In genomic region chr1:16434007-16434406, GRCh38 we compare ENCODE assay signal across 1 cellular context.
A peak's percentile ranks its signal among the peaks of the same experiment; 100 is the strongest.
TF ChIP-seq lines count a peak whose summit lies in the region.

No MANE protein-coding gene starts in this region.

TF ChIP-seq in K562, 482 proteins besides CTCF, POLR2A, EP300 and RAD21 (continued from another document):
- TF ChIP-seq THAP7 (CRISPR knock-in tag; IDR thresholded peaks at IDR 0.05) (no peak), ZNF586 (CRISPR knock-in tag; conservative IDR thresholded peaks at IDR 0.05) (no peak), NRF1 (conservative IDR thresholded peaks at IDR 0.05 in 1 of 2, IDR thresholded peaks at IDR 0.05 in 1 of 2) (no peak), ZFPM2 (CRISPR knock-in tag; IDR thresholded peaks at IDR 0.05) (no peak), GTF2F1 (IDR thresholded peaks at IDR 0.05; ENCODE audit: low read depth, low read length) (no peak), SIRT6 (IDR thresholded peaks at IDR 0.05; ENCODE audit: low read depth, low read length) (no peak), ETS1 (conservative IDR thresholded peaks at IDR 0.05; ENCODE audit: control insufficient read depth, low read depth, low read length) (no peak), POLR3G (IDR thresholded peaks at IDR 0.05; ENCODE audit: extremely low read depth, insufficient read length, insufficient replicate concordance) (no peak), ZMIZ1 (IDR thresholded peaks at IDR 0.05; ENCODE audit: low read depth in 2 of 2, low read length in 2 of 2) (no peak), MTA1 (IDR thresholded peaks at IDR 0.05; ENCODE audit: borderline replicate concordance) (no peak), MCM5 (IDR thresholded peaks at IDR 0.05; ENCODE audit: low read depth) (no peak), HDAC1 (IDR thresholded peaks at IDR 0.05) (no peak), ZBTB34 (CRISPR knock-in tag; IDR thresholded peaks at IDR 0.05) (no peak), BCOR (IDR thresholded peaks at IDR 0.05) (0 out of 2 replicates have a peak, but pooled peaks have one; percentile 22), MEF2A (IDR thresholded peaks at IDR 0.05; ENCODE audit: control insufficient read depth, low read depth, low read length) (0 out of 2 replicates have a peak, but pooled peaks have one; percentile 33), ZNF507 (tag; conservative IDR thresholded peaks at IDR 0.05) (no peak), ZNF277 (CRISPR knock-in tag; IDR thresholded peaks at IDR 0.05; ENCODE audit: borderline replicate concordance) (no peak), ZEB2 (IDR thresholded peaks at IDR 0.05) (no peak), ZNF146 (CRISPR knock-in tag; IDR thresholded peaks at IDR 0.05; ENCODE audit: unreplicated experiment) (peak; percentile 81), SNAPC5 (CRISPR knock-in tag; IDR thresholded peaks at IDR 0.05) (no peak), ZSCAN32 (CRISPR knock-in tag; IDR thresholded peaks at IDR 0.05) (no peak), RAD51 (IDR thresholded peaks at IDR 0.05; ENCODE audit: borderline replicate concordance, low read depth) (no peak), E2F6 (IDR thresholded peaks at IDR 0.05; ENCODE audit: borderline replicate concordance in 1 of 2, extremely low read depth in 1 of 2, insufficient read depth in 1 of 2, insufficient read length in 1 of 2, low read depth in 1 of 2, low read length in 1 of 2, poor library complexity in 1 of 2, severe bottlenecking in 1 of 2) (no peak), RHOXF2B (CRISPR knock-in tag; conservative IDR thresholded peaks at IDR 0.05) (no peak), MXD1 (CRISPR knock-in tag; IDR thresholded peaks at IDR 0.05; ENCODE audit: borderline replicate concordance, poor library complexity, severe bottlenecking) (no peak)
